In the genomic region with DNA sequence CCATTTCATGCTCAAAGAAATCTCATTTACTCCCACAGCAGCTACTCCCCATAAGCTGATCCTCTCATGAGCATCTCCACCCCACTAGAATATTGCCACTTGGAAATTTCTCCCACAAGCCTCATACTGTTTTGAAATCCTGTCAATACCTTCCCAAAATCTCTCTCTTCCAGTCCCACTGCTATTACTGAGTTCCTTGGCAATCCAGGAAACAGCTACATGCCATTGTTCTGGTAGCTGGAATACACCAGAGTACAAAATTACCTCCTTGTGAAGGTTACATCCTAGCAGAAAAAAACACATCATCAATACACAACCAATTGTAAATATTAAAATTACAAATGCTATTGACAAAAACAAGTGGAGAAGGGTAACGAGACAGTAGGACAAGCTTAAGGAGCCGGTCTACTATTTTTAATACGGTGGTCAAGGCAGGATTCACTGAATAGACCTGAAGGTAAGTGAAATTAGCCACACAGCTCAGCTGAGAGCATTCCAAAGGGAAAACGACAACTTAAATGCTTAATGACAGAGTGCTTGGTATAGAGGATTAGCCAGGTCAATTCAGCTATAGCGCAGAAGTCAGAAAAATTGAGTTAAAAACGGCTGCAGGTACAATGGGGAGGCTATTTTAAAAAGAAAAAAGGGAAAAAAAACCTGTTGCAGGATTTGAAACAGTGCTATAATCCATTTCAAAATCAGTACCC, we compare ENCODE assay signal across 1 cellular context.
TF ChIP-seq lines count a peak whose summit lies in the region.

No MANE protein-coding gene starts in this region.

TF ChIP-seq in GM12878, 131 proteins besides CTCF, POLR2A, EP300 and RAD21:
- TF ChIP-seq TAF1 (IDR thresholded peaks at IDR 0.05; ENCODE audit: borderline replicate concordance, low read depth, low read length) (no peak), NFYA (IDR thresholded peaks at IDR 0.05; ENCODE audit: borderline replicate concordance, low read depth, low read length) (no peak), LARP7 (IDR thresholded peaks at IDR 0.05) (no peak), NFXL1 (IDR thresholded peaks at IDR 0.05; ENCODE audit: borderline replicate concordance) (no peak), ZBED1 (IDR thresholded peaks at IDR 0.05; ENCODE audit: borderline replicate concordance) (0 out of 2 replicates have a peak, but pooled peaks have one; percentile 60), KAT2A (conservative IDR thresholded peaks at IDR 0.05; ENCODE audit: control insufficient read depth, low read depth, low read length) (no peak), BCL11A (IDR thresholded peaks at IDR 0.05; ENCODE audit: low read depth, low read length) (no peak), SPI1 (IDR thresholded peaks at IDR 0.05; ENCODE audit: borderline replicate concordance, insufficient read depth, low read depth, low read length) (no peak), NFIC (IDR thresholded peaks at IDR 0.05; ENCODE audit: low read depth, low read length) (peak; percentile 43; the same call in 1 of the 2 replicates), BMI1 (IDR thresholded peaks at IDR 0.05; ENCODE audit: borderline replicate concordance) (no peak), CREM (IDR thresholded peaks at IDR 0.05; ENCODE audit: low read depth) (no peak), ZZZ3 (IDR thresholded peaks at IDR 0.05; ENCODE audit: control insufficient read depth, insufficient read length, low read depth) (no peak), MYC (IDR thresholded peaks at IDR 0.05; ENCODE audit: insufficient read depth, insufficient read length, insufficient replicate concordance, low read length, severe bottlenecking) (no peak), IRF4 (IDR thresholded peaks at IDR 0.05; ENCODE audit: low read depth, low read length) (no peak), FOXM1 (IDR thresholded peaks at IDR 0.05; ENCODE audit: low read depth, low read length) (peak; percentile 15; the same call in 1 of the 2 replicates), CHD1 (IDR thresholded peaks at IDR 0.05; ENCODE audit: low read depth, low read length) (no peak), MTA3 (IDR thresholded peaks at IDR 0.05; ENCODE audit: borderline replicate concordance, low read length) (peak; percentile 3; the same call in 1 of the 2 replicates), POLR2AphosphoS5 (IDR thresholded peaks at IDR 0.05; ENCODE audit: low read length) (0 out of 2 replicates have a peak, but pooled peaks have one; percentile 43), PAX5 (IDR thresholded peaks at IDR 0.05; ENCODE audit: borderline replicate concordance, low read depth, low read length) (no peak), KDM1A (IDR thresholded peaks at IDR 0.05; ENCODE audit: borderline replicate concordance) (no peak)
- TF ChIP-seq, protein P1, sequence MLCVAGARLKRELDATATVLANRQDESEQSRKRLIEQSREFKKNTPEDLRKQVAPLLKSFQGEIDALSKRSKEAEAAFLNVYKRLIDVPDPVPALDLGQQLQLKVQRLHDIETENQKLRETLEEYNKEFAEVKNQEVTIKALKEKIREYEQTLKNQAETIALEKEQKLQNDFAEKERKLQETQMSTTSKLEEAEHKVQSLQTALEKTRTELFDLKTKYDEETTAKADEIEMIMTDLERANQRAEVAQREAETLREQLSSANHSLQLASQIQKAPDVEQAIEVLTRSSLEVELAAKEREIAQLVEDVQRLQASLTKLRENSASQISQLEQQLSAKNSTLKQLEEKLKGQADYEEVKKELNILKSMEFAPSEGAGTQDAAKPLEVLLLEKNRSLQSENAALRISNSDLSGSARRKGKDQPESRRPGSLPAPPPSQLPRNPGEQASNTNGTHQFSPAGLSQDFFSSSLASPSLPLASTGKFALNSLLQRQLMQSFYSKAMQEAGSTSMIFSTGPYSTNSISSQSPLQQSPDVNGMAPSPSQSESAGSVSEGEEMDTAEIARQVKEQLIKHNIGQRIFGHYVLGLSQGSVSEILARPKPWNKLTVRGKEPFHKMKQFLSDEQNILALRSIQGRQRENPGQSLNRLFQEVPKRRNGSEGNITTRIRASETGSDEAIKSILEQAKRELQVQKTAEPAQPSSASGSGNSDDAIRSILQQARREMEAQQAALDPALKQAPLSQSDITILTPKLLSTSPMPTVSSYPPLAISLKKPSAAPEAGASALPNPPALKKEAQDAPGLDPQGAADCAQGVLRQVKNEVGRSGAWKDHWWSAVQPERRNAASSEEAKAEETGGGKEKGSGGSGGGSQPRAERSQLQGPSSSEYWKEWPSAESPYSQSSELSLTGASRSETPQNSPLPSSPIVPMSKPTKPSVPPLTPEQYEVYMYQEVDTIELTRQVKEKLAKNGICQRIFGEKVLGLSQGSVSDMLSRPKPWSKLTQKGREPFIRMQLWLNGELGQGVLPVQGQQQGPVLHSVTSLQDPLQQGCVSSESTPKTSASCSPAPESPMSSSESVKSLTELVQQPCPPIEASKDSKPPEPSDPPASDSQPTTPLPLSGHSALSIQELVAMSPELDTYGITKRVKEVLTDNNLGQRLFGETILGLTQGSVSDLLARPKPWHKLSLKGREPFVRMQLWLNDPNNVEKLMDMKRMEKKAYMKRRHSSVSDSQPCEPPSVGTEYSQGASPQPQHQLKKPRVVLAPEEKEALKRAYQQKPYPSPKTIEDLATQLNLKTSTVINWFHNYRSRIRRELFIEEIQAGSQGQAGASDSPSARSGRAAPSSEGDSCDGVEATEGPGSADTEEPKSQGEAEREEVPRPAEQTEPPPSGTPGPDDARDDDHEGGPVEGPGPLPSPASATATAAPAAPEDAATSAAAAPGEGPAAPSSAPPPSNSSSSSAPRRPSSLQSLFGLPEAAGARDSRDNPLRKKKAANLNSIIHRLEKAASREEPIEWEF (IDR thresholded peaks at IDR 0.05; ENCODE audit: insufficient replicate concordance, low read depth, low read length), result no peak
- TF ChIP-seq, protein P2, sequence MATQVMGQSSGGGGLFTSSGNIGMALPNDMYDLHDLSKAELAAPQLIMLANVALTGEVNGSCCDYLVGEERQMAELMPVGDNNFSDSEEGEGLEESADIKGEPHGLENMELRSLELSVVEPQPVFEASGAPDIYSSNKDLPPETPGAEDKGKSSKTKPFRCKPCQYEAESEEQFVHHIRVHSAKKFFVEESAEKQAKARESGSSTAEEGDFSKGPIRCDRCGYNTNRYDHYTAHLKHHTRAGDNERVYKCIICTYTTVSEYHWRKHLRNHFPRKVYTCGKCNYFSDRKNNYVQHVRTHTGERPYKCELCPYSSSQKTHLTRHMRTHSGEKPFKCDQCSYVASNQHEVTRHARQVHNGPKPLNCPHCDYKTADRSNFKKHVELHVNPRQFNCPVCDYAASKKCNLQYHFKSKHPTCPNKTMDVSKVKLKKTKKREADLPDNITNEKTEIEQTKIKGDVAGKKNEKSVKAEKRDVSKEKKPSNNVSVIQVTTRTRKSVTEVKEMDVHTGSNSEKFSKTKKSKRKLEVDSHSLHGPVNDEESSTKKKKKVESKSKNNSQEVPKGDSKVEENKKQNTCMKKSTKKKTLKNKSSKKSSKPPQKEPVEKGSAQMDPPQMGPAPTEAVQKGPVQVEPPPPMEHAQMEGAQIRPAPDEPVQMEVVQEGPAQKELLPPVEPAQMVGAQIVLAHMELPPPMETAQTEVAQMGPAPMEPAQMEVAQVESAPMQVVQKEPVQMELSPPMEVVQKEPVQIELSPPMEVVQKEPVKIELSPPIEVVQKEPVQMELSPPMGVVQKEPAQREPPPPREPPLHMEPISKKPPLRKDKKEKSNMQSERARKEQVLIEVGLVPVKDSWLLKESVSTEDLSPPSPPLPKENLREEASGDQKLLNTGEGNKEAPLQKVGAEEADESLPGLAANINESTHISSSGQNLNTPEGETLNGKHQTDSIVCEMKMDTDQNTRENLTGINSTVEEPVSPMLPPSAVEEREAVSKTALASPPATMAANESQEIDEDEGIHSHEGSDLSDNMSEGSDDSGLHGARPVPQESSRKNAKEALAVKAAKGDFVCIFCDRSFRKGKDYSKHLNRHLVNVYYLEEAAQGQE (IDR thresholded peaks at IDR 0.05; ENCODE audit: low read depth, low read length), result no peak
